Comparison of ENCODE assay signal across 19 cellular contexts in genomic region chr2:100107911-100108647, GRCh38. TPM values are rescaled to one million over a fixed set of nuclear protein-coding genes. Genes with fewer than 3 reads are reported as not detected.
DNase-seq lines count a peak whose midpoint lies in the region; ATAC-seq and TF ChIP-seq lines count a peak whose summit lies in the region.
"Had no signal": no experiment of that assay in that cellular context is flagged by ENCODE, and none has a peak within 500 bp of the region (broad histone marks: within the 10 kb centered on the region; RNA-seq: fewer than 3 reads in every experiment).

No MANE protein-coding gene starts in this region.

- no peak overlapping the region for H3K4me3 Mint-ChIP-seq in stimulated activated memory B cell treated with anti-CD40 and anti-IgM and Interleukin-4, amounts not matched to agents 10 μg/mL and 1 μg/mL and 100 μg/mL, for 72 hours
- H3K4me3 Mint-ChIP-seq: activated naive CD4-positive, alpha-beta T cell treated with anti-CD3 and anti-CD28 coated beads, Interleukin-2, amount 10 ng/mL, durations not matched to agents 7 days and 5 days; activated T-cell treated with anti-CD3 and anti-CD28 coated beads, Interleukin-2, amount 50 U/mL, for 24 hours; natural killer cell treated with Interleukin-12 subunit alpha and Interleukin-12 subunit beta and Interleukin-15 and Interleukin-18, amount 100 ng/mL, for 72 hours had no signal

- no peak for ATAC-seq in stimulated activated memory B cell treated with anti-CD40 and anti-IgM and Interleukin-4, amounts not matched to agents 10 μg/mL and 1 μg/mL and 100 μg/mL, for 72 hours
- ATAC-seq: left colon; natural killer cell treated with Interleukin-12 subunit alpha and Interleukin-12 subunit beta and Interleukin-15 and Interleukin-18, amount 100 ng/mL, for 72 hours; stimulated activated naive CD8-positive, alpha-beta T cell treated with anti-CD3 and anti-CD28 coated beads, Interleukin-15, Interleukin-2, amounts not matched to agents 100 U/mL and 50 U/mL, for 24 hours had no signal

- 94% methylated on average over 6 of the region's 6 CpGs for WGBS in esophagus muscularis mucosa

- H2AFZ ChIP-seq in Karpas-422 (ENCODE audit: low read length) = no peak overlapping the region

- H3K27me3 ChIP-seq in Karpas-422 (ENCODE audit: low read length) (no peaks in the 10 kb centered on the region), esophagus muscularis mucosa (peaks cover 0 to 3% (median 0%) of the 10 kb centered on the region in 4 donors), H7 (ENCODE audit: control insufficient read depth, insufficient read depth, low read length) (peaks cover 79% of the 10 kb centered on the region)
- H3K27me3 ChIP-seq: tibial artery had no signal

- no peak for TF ChIP-seq CTCF in esophagus muscularis mucosa (IDR thresholded peaks at IDR 0.05)

- H3K4me1 ChIP-seq in Karpas-422 (ENCODE audit: low read length) (peaks cover 74% of the 10 kb centered on the region), esophagus muscularis mucosa (peaks cover 6 to 37% (median 26%) of the 10 kb centered on the region in 4 donors)

- no peaks in the 10 kb centered on the region for H3K9me2 ChIP-seq in Karpas-422 (replicated peaks; ENCODE audit: insufficient read depth, low read length)

- DNase-seq in Karpas-422 (no peak), NCI-H69 (lab: John Stamatoyannopoulos, UW) (peak; percentile 28), esophagus muscularis mucosa (ENCODE audit: extremely low spot score) (peak; percentile 77), H7 (no peak), kidney glomerular epithelial cell (lab: John Stamatoyannopoulos, UW) (no peak)
- no peak for DNase-seq in activated naive CD4-positive, alpha-beta T cell (lab: John Stamatoyannopoulos, UW)
- DNase-seq: activated naive CD4-positive, alpha-beta T cell treated with anti-CD3 and anti-CD28 coated beads, Interleukin-2, amount 10 ng/mL, durations not matched to agents 7 days and 5 days; activated T-cell treated with anti-CD3 and anti-CD28 coated beads, Interleukin-2, amount 50 U/mL, for 24 hours; AML-193; aorta; left colon; NCI-H187 treated with DMSO at 0.1 percent for 48 hours; NCI-H510A treated with DMSO at 0.1 percent for 48 hours; RPMI8226; stimulated activated naive CD8-positive, alpha-beta T cell treated with anti-CD3 and anti-CD28 coated beads, Interleukin-15, Interleukin-2, amounts not matched to agents 100 U/mL and 50 U/mL, for 24 hours; tibial artery had no signal

- 0 out of 2 replicates have a peak, but pooled peaks cover 9% of the 10 kb centered on the region for H3K79me2 ChIP-seq in Karpas-422 (ENCODE audit: low read length)

- H3K9me3 ChIP-seq in Karpas-422 (ENCODE audit: low read length) (no peaks in the 10 kb centered on the region), esophagus muscularis mucosa (no peaks in the 10 kb centered on the region)
- H3K9me3 ChIP-seq: tibial artery had no signal

- H3K9me3 Mint-ChIP-seq in stimulated activated memory B cell treated with anti-CD40 and anti-IgM and Interleukin-4, amounts not matched to agents 10 μg/mL and 1 μg/mL and 100 μg/mL, for 72 hours = no peaks in the 10 kb centered on the region
- H3K9me3 Mint-ChIP-seq: activated naive CD4-positive, alpha-beta T cell treated with anti-CD3 and anti-CD28 coated beads, Interleukin-2, amount 10 ng/mL, durations not matched to agents 7 days and 5 days; activated T-cell treated with anti-CD3 and anti-CD28 coated beads, Interleukin-2, amount 50 U/mL, for 24 hours; natural killer cell treated with Interleukin-12 subunit alpha and Interleukin-12 subunit beta and Interleukin-15 and Interleukin-18, amount 100 ng/mL, for 72 hours had no signal

- no peaks in the 10 kb centered on the region for H3K27me3 Mint-ChIP-seq in stimulated activated memory B cell treated with anti-CD40 and anti-IgM and Interleukin-4, amounts not matched to agents 10 μg/mL and 1 μg/mL and 100 μg/mL, for 72 hours

- no peak overlapping the region for H3K9ac ChIP-seq in Karpas-422 (ENCODE audit: low read length)

- H3K36me3 Mint-ChIP-seq in stimulated activated memory B cell treated with anti-CD40 and anti-IgM and Interleukin-4, amounts not matched to agents 10 μg/mL and 1 μg/mL and 100 μg/mL, for 72 hours = peaks cover 16% of the 10 kb centered on the region
- H3K36me3 Mint-ChIP-seq: natural killer cell treated with Interleukin-12 subunit alpha and Interleukin-12 subunit beta and Interleukin-15 and Interleukin-18, amount 100 ng/mL, for 72 hours had no signal

- H3K36me3 ChIP-seq in Karpas-422 (ENCODE audit: insufficient read depth, low read length) (peaks cover 19% of the 10 kb centered on the region), esophagus muscularis mucosa (no peaks in the 10 kb centered on the region), H7 (replicated peaks; ENCODE audit: control insufficient read depth, insufficient read depth, low read length) (no peaks in the 10 kb centered on the region)
- H3K36me3 ChIP-seq: tibial artery had no signal

- intact Hi-C loops in esophagus muscularis mucosa (cut with DNase I) = no loop called here

- peaks cover 71% of the 10 kb centered on the region for H3K4me1 Mint-ChIP-seq in stimulated activated memory B cell treated with anti-CD40 and anti-IgM and Interleukin-4, amounts not matched to agents 10 μg/mL and 1 μg/mL and 100 μg/mL, for 72 hours

- no peak overlapping the region for H3K27ac ChIP-seq in Karpas-422 (ENCODE audit: low read length)
- H3K27ac ChIP-seq in esophagus muscularis mucosa (replicated peaks in 1 of 4) = peak overlapping the region in 2 of 4 donors; percentile 86
- H3K27ac ChIP-seq: tibial artery had no signal

- H3K4me2 ChIP-seq in Karpas-422 (ENCODE audit: low read depth, low read length, poor library complexity, severe bottlenecking) = peak overlapping the region; percentile 7

- H3K4me3 ChIP-seq in Karpas-422 (ENCODE audit: low read length) (no peak overlapping the region), esophagus muscularis mucosa (no peak overlapping the region), H7 (ENCODE audit: insufficient read depth, low read depth, low read length) (no peak overlapping the region)
- H3K4me3 ChIP-seq: tibial artery had no signal

- H4K20me1 ChIP-seq in Karpas-422 (ENCODE audit: insufficient read depth, low read depth, low read length) = peaks cover 21% of the 10 kb centered on the region; the same call in 1 of the 2 replicates

- no peak for TF ChIP-seq POLR2A in esophagus muscularis mucosa (IDR thresholded peaks at IDR 0.05; ENCODE audit: low read depth)

- TF ChIP-seq EP300 in esophagus muscularis mucosa (IDR thresholded peaks at IDR 0.05) = no peak

- peak overlapping the region; percentile 67 for H3K27ac Mint-ChIP-seq in stimulated activated memory B cell treated with anti-CD40 and anti-IgM and Interleukin-4, amounts not matched to agents 10 μg/mL and 1 μg/mL and 100 μg/mL, for 72 hours
- H3K27ac Mint-ChIP-seq: activated naive CD4-positive, alpha-beta T cell treated with anti-CD3 and anti-CD28 coated beads, Interleukin-2, amount 10 ng/mL, durations not matched to agents 7 days and 5 days; activated T-cell treated with anti-CD3 and anti-CD28 coated beads, Interleukin-2, amount 50 U/mL, for 24 hours; natural killer cell treated with Interleukin-12 subunit alpha and Interleukin-12 subunit beta and Interleukin-15 and Interleukin-18, amount 100 ng/mL, for 72 hours; progenitor cell of endocrine pancreas had no signal

RNA-seq across cellular contexts. Expression of gene AFF3, which starts 34.3 kb away (rescaled TPM):
- 84.6 and 99.7 TPM in 2 replicates for total RNA-seq in Karpas-422 (2014; rRNA removed; shearing (Covaris generic); ENCODE audit: low replicate concordance)
- total RNA-seq in esophagus muscularis mucosa = 10 to 100 TPM; 36.4 to 99.5 (median 56.9) TPM
- total RNA-seq in H7 (2014; rRNA removed; shearing (Covaris generic)) = 0.07 and 0.37 TPM in 2 replicates

Comparison
In these comparisons a context has a peak if more than half of its experiments do, and no peak if none do; other contexts are left out.
1. DNase-seq: peak in NCI-H69 (single experiment) and esophagus muscularis mucosa (single experiment); none in Karpas-422 (single experiment), activated naive CD4-positive, alpha-beta T cell (0 of 4), H7 (single experiment) and kidney glomerular epithelial cell (single experiment).
2. RNA of gene AFF3, which starts 34.3 kb away (total RNA-seq): 84.6 to 99.7 TPM in Karpas-422 and 36.4 to 99.5 TPM in esophagus muscularis mucosa; 0.07 to 0.37 TPM in H7; every median in the first group is over 10 times any median in the second.